Comparison of ENCODE assay signal across 16 cellular contexts in the genomic region with DNA sequence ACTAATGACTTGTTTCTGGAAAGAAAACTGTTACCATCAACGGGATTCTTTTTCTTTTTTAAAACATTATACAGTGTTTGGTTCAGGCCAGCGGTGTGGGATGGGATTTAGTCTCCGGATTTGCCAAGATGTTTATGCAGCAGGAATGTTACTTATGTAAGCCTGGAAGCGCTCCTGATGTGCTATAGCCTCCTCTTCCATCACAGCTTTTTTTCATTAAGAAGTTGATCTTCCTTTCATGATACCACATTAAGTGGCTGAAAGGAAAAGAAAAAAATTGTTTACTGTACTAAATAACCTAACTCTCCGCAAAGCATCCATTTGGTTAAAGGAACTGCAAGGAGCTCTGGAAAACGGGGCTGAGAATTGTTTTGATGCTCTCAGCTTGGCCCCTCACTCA.
DNase-seq lines count a peak whose midpoint lies in the region; ATAC-seq and TF ChIP-seq lines count a peak whose summit lies in the region.
"Had no signal": no experiment of that assay in that cellular context is flagged by ENCODE, and none has a peak within 500 bp of the region (broad histone marks: within the 10 kb centered on the region; RNA-seq: fewer than 3 reads in every experiment).

No MANE protein-coding gene starts in this region.

- 31 to 45% methylated on average over 6 of the region's 6 CpGs for WGBS in transverse colon (ENCODE audit: low coverage in 1 of 2), 2 donors

- TF ChIP-seq CTCF in WI38 (IDR thresholded peaks at IDR 0.05; ENCODE audit: low read depth, low read length) (no peak), fibroblast of villous mesenchyme (IDR thresholded peaks at IDR 0.05; ENCODE audit: insufficient read depth, low read depth, low read length) (no peak), transverse colon (IDR thresholded peaks at IDR 0.05) (no peak)

- in situ Hi-C loops in transverse colon (cut with MboI; ENCODE audit: low pct_ligation_motif_present in 1 of 4, low pct_unique_long_range_greater_than_20kb in 1 of 4, low sequenced_read_pairs in 3 of 4) = no loop called here

- ATAC-seq in HG02642 (IDR thresholded peaks at IDR 0.05; ENCODE audit: poor library complexity, unreplicated experiment) = no peak
- ATAC-seq in GM21529 (IDR thresholded peaks at IDR 0.05; ENCODE audit: unreplicated experiment) = no peak

- H3K4me3 ChIP-seq in H7 (ENCODE audit: insufficient read depth, low read depth, low read length) (no peak overlapping the region), WI38 (ENCODE audit: low read depth, low read length) (peak overlapping the region; percentile 27; the same call in 1 of the 2 replicates), fibroblast of villous mesenchyme (ENCODE audit: low read depth, low read length) (peak overlapping the region; percentile 9), transverse colon (no peak overlapping the region)
- H3K4me3 ChIP-seq: tibial nerve had no signal

- intact Hi-C loops in transverse colon (cut with DNase I; ENCODE audit: low total_unique reads) = no loop called here

- H3K27ac ChIP-seq in transverse colon = peak overlapping the region; percentile 20 to 40 (median 29)
- H3K27ac ChIP-seq: KMS-11, neutrophil had no signal

- H3K27me3 ChIP-seq in H7 (ENCODE audit: control insufficient read depth, insufficient read depth, low read length) (no peaks in the 10 kb centered on the region), transverse colon (peaks cover 8% of the 10 kb centered on the region)

- no peak for TF ChIP-seq EP300 in transverse colon (IDR thresholded peaks at IDR 0.05; ENCODE audit: low read depth)

- no peak for TF ChIP-seq POLR2A in transverse colon (IDR thresholded peaks at IDR 0.05)

- DNase-seq in H7 = peak; percentile 15
- DNase-seq in fibroblast of villous mesenchyme (ENCODE audit: low read depth) = peak; percentile 94
- DNase-seq in transverse colon = no peak
- DNase-seq in activated T-cell treated with anti-CD3 and anti-CD28 coated beads for 4 hours = no peak
- no peak for DNase-seq in NCI-H146 (lab: John Stamatoyannopoulos, UW)
- DNase-seq: activated CD4-positive, alpha-beta T cell treated with anti-CD3 and anti-CD28 coated beads for 4 hours; DMS 273 treated with DMSO at 0.1 percent for 48 hours; NCI-H2029 treated with DMSO at 0.1 percent for 48 hours; NK-92 treated with Interleukin-12 subunit alpha and Interleukin-12 subunit beta, amount 100 ng/mL, for 24 hours; stimulated activated CD4-positive, alpha-beta T cell treated with anti-CD3 and anti-CD28 coated beads, Interleukin-12 subunit alpha, Interleukin-12 subunit beta, amount 100 ng/mL, for 4 hours had no signal

- H3K9me3 ChIP-seq in transverse colon = no peaks in the 10 kb centered on the region
- H3K9me3 ChIP-seq: neutrophil, tibial nerve had no signal

- peaks cover 0 to 15% (median 7%) of the 10 kb centered on the region in 4 donors for H3K4me1 ChIP-seq in transverse colon

- H3K36me3 ChIP-seq in H7 (replicated peaks; ENCODE audit: control insufficient read depth, insufficient read depth, low read length) (no peaks in the 10 kb centered on the region), transverse colon (no peaks in the 10 kb centered on the region)
- H3K36me3 ChIP-seq: neutrophil, tibial nerve had no signal

Comparison
In these comparisons a context has a peak if more than half of its experiments do, and no peak if none do; other contexts are left out.
1. DNase-seq: peak in H7 (single experiment) and fibroblast of villous mesenchyme (single experiment); none in transverse colon (single experiment), activated T-cell treated with anti-CD3 and anti-CD28 coated beads for 4 hours (single experiment) and NCI-H146 (single experiment).
2. H3K4me3 ChIP-seq: peak in WI38 (single experiment) and fibroblast of villous mesenchyme (single experiment); none in H7 (single experiment) and transverse colon (0 of 4).